ENCODE assay signal across 21 cellular contexts in the genomic region with DNA sequence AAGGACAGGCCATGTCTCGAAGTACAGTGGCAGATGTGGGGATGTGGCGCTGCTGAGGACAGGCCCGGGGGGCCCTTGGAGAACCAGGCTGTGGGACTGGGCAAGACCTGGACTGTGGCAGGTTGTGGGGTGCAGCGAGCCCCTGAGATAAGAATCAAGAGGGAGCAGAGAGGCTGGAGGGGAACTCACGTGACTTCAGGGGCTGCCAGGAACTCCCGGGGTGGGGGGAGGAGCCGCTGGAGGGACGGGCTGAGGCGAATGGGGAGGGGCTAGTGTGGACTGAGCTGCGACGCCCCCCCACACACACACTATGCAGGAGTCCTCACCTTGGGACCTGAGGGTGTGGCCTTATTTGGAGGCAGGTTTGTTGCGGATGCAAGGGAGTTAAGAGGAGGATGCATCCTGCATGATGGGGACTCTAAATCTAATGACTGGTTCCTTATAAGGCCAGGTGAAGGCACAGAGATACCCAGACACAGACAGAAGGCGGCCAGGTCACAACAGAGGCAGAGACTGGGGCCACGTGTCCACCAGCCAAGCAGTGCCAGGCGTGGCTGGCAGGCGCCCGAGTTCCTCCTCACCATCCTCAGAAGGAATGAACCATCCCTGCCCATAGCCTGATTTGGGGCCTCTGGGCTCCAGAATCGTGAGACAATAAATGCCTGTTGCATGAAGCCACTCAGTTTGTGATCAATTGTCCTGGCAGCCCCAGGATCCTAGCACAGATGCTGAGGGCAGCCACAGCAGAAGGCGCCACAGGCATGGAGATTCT. TPM values are rescaled to one million over a fixed set of nuclear protein-coding genes. Genes with fewer than 3 reads are reported as not detected.
DNase-seq lines count a peak whose midpoint lies in the region; ATAC-seq, FAIRE-seq and TF ChIP-seq lines count a peak whose summit lies in the region.
"Had no signal": no experiment of that assay in that cellular context is flagged by ENCODE, and none has a peak within 500 bp of the region (broad histone marks: within the 10 kb centered on the region; RNA-seq: fewer than 3 reads in every experiment).

No MANE protein-coding gene starts in this region.

- H3K4me1 ChIP-seq in GM23338 (ENCODE audit: insufficient read depth) (peaks cover 8% of the 10 kb centered on the region; the same call in 1 of the 2 replicates), rectal smooth muscle tissue (ENCODE audit: control insufficient read depth, insufficient read depth, low read length) (peaks cover 27% of the 10 kb centered on the region)

- H3K4me3 Mint-ChIP-seq in GM23338 (peak overlapping the region; percentile 52), T-helper 17 cell (no peak overlapping the region), glutamatergic neuron (ENCODE audit: unreplicated experiment) (peak overlapping the region; percentile 64)

- H3K9me2 ChIP-seq in GM23338 (ENCODE audit: insufficient read depth) = no peaks in the 10 kb centered on the region

- H3K9ac ChIP-seq in rectal smooth muscle tissue (ENCODE audit: low read length) = no peak overlapping the region

- H4K20me1 ChIP-seq in GM23338 (replicated peaks; ENCODE audit: insufficient read depth) = no peaks in the 10 kb centered on the region; the same call in 1 of the 2 replicates

- DNase-seq in GM23338 (ENCODE audit: low spot score) = peak; percentile 86
- DNase-seq in T-helper 17 cell = no peak
- DNase-seq in glutamatergic neuron = peak; percentile 53
- DNase-seq in HTR-8/SVneo (ENCODE audit: insufficient read length, low spot score) = no peak
- no peak for DNase-seq in activated CD8-positive, alpha-beta memory T cell treated with anti-CD3 and anti-CD28 coated beads, Interleukin-2, amount 50 U/mL, for 4 hours
- no peak for DNase-seq in dermis blood vessel endothelial cell
- DNase-seq: activated CD4-positive, alpha-beta T cell treated with anti-CD3 and anti-CD28 coated beads for 4 hours; activated CD8-positive, alpha-beta memory T cell treated with anti-CD3 and anti-CD28 coated beads, Interleukin-2, amount 50 U/mL, for 48 hours; activated gamma-delta T cell; amniotic stem cell; foreskin fibroblast; Karpas-422; NCI-H1105; pancreas; PC-9; stimulated activated CD4-positive, alpha-beta T cell treated with anti-CD3 and anti-CD28 coated beads, Interleukin-2, amount 100 ng/mL, for 48 hours; T1000 had no signal

- H3K36me3 ChIP-seq in GM23338 (ENCODE audit: insufficient read depth) = no peaks in the 10 kb centered on the region
- H3K36me3 ChIP-seq in rectal smooth muscle tissue (ENCODE audit: control insufficient read depth, insufficient read depth, low read length) = peaks cover 2% of the 10 kb centered on the region

- H2AFZ ChIP-seq in GM23338 = no peak overlapping the region
- H2AFZ ChIP-seq: PC-9 had no signal

- H3K27me3 Mint-ChIP-seq in GM23338 (ENCODE audit: insufficient read depth, low read depth, poor library complexity) (peaks cover 12% of the 10 kb centered on the region), T-helper 17 cell (no peaks in the 10 kb centered on the region), glutamatergic neuron (ENCODE audit: unreplicated experiment) (peaks cover 5% of the 10 kb centered on the region)

- no peak for FAIRE-seq in HTR-8/SVneo (lab: Jason Lieb, UNC)
- FAIRE-seq: colon, pancreas had no signal

- H3K27ac Mint-ChIP-seq in GM23338 = peak overlapping the region; percentile 64
- peak overlapping the region; percentile 56 for H3K27ac Mint-ChIP-seq in T-helper 17 cell
- peak overlapping the region; percentile 83 for H3K27ac Mint-ChIP-seq in glutamatergic neuron (ENCODE audit: unreplicated experiment)

- H3K36me3 Mint-ChIP-seq in GM23338 (ENCODE audit: low read depth) (peaks cover 17% of the 10 kb centered on the region), T-helper 17 cell (ENCODE audit: low read depth) (no peaks in the 10 kb centered on the region), glutamatergic neuron (ENCODE audit: unreplicated experiment) (no peaks in the 10 kb centered on the region)

- no peak overlapping the region; the same call in 1 of the 2 replicates for H3K27ac ChIP-seq in GM23338 (ENCODE audit: low read depth)
- peak overlapping the region; percentile 60 for H3K27ac ChIP-seq in rectal smooth muscle tissue (ENCODE audit: low read depth, low read length)
- H3K27ac ChIP-seq: pancreas, PC-9 had no signal

- no peaks in the 10 kb centered on the region for H3K9me3 ChIP-seq in T-helper 17 cell (ENCODE audit: control insufficient read depth, low read length, poor library complexity, severe bottlenecking)
- H3K9me3 ChIP-seq: pancreas had no signal

- peak; percentile 66 for ATAC-seq in GM23338
- ATAC-seq in T-helper 17 cell = no peak
- ATAC-seq in GM21447 (IDR thresholded peaks at IDR 0.05; ENCODE audit: unreplicated experiment) = no peak
- ATAC-seq: left lobe of liver, pancreas had no signal

- H3K9me3 Mint-ChIP-seq in GM23338 = no peaks in the 10 kb centered on the region
- peaks cover 9% of the 10 kb centered on the region for H3K9me3 Mint-ChIP-seq in glutamatergic neuron (ENCODE audit: unreplicated experiment)

- H3K4me3 ChIP-seq in GM23338 (peak overlapping the region; percentile 39), rectal smooth muscle tissue (ENCODE audit: low read length) (no peak overlapping the region)
- H3K4me3 ChIP-seq: pancreas, PC-9 had no signal

- H3K4me1 Mint-ChIP-seq in GM23338 (peaks cover 20% of the 10 kb centered on the region), T-helper 17 cell (peaks cover 10% of the 10 kb centered on the region), glutamatergic neuron (ENCODE audit: low read depth, unreplicated experiment) (peaks cover 23% of the 10 kb centered on the region)

- H3K4me2 ChIP-seq in GM23338 = peak overlapping the region; percentile 67; the same call in 1 of the 2 replicates
- H3K4me2 ChIP-seq: PC-9 had no signal

- H3K79me2 ChIP-seq in GM23338 (replicated peaks; ENCODE audit: insufficient read depth) = peaks cover 8% of the 10 kb centered on the region; the same call in 1 of the 2 replicates

- TF ChIP-seq CTCF in GM23338 (conservative IDR thresholded peaks at IDR 0.05; ENCODE audit: low read depth in 2 of 2) (no peak), glutamatergic neuron (IDR thresholded peaks at IDR 0.05; ENCODE audit: partially characterized antibody, unreplicated experiment) (no peak)

- 0 out of 2 replicates have a peak, but pooled peaks cover 5% of the 10 kb centered on the region for H3F3A ChIP-seq in GM23338 (replicated peaks; ENCODE audit: low read depth)

- H3K27me3 ChIP-seq in GM23338 (ENCODE audit: insufficient read depth) = no peaks in the 10 kb centered on the region
- no peaks in the 10 kb centered on the region for H3K27me3 ChIP-seq in rectal smooth muscle tissue (ENCODE audit: control insufficient read depth, insufficient read depth, low read length)
- H3K27me3 ChIP-seq: pancreas had no signal

TF ChIP-seq in GM23338, 12 proteins besides CTCF, POLR2A, EP300 and RAD21 (continues in another document):
- TF ChIP-seq JUNB (IDR thresholded peaks at IDR 0.05; ENCODE audit: unreplicated experiment) (no peak), STAT1 (IDR thresholded peaks at IDR 0.05; ENCODE audit: unreplicated experiment) (no peak), CREB1 (CRISPR knock-in tag; IDR thresholded peaks at IDR 0.05; ENCODE audit: low read depth) (no peak), EZH2 (IDR thresholded peaks at IDR 0.05; ENCODE audit: low read depth, unreplicated experiment) (no peak)

RNA-seq across cellular contexts. Expression of a gene that starts 21.2 kb away (rescaled TPM):
- 18.1 and 21.8 TPM in 2 replicates for total RNA-seq in GM23338 (2014; rRNA removed; shearing (Covaris generic))
- polyA plus RNA-seq in GM23338 (2016; fragmentation: Nextera tagmentation; extraction: Ambion mirVana) = 10.5 and 11.6 TPM in 2 replicates
- 1 to 10 TPM; 9.7 TPM for total RNA-seq in T-helper 17 cell
- total RNA-seq in glutamatergic neuron (ENCODE audit: unreplicated experiment) = 13.7 TPM
- 4.9 and 9.9 TPM in 2 replicates for total RNA-seq in dermis blood vessel endothelial cell

RNA-seq across cellular contexts. Expression of a gene that starts 38.0 kb away (rescaled TPM):
- 6,061 and 6,196 TPM in 2 replicates for total RNA-seq in GM23338 (2014; rRNA removed; shearing (Covaris generic))
- 11,484 and 12,398 TPM in 2 replicates for polyA plus RNA-seq in GM23338 (2016; fragmentation: Nextera tagmentation; extraction: Ambion mirVana)
- total RNA-seq in T-helper 17 cell = 1,000 to 10,000 TPM; 3,656 to 4,118 TPM
- total RNA-seq in glutamatergic neuron (ENCODE audit: unreplicated experiment) = 6,176 TPM
- 2,280 and 5,174 TPM in 2 replicates for total RNA-seq in dermis blood vessel endothelial cell

Comparison
In these comparisons a context has a peak if more than half of its experiments do, and no peak if none do; other contexts are left out.
1. DNase-seq: peak in GM23338 (single experiment) and glutamatergic neuron (single experiment); none in T-helper 17 cell (0 of 3), HTR-8/SVneo (single experiment), activated CD8-positive, alpha-beta memory T cell treated with anti-CD3 and anti-CD28 coated beads, Interleukin-2, amount 50 U/mL, for 4 hours (single experiment) and dermis blood vessel endothelial cell (single experiment).
2. Peak in every context shown above with its lines, with median percentiles within 50 percentile points of each other: H3K27ac Mint-ChIP-seq.